In the genomic region with DNA sequence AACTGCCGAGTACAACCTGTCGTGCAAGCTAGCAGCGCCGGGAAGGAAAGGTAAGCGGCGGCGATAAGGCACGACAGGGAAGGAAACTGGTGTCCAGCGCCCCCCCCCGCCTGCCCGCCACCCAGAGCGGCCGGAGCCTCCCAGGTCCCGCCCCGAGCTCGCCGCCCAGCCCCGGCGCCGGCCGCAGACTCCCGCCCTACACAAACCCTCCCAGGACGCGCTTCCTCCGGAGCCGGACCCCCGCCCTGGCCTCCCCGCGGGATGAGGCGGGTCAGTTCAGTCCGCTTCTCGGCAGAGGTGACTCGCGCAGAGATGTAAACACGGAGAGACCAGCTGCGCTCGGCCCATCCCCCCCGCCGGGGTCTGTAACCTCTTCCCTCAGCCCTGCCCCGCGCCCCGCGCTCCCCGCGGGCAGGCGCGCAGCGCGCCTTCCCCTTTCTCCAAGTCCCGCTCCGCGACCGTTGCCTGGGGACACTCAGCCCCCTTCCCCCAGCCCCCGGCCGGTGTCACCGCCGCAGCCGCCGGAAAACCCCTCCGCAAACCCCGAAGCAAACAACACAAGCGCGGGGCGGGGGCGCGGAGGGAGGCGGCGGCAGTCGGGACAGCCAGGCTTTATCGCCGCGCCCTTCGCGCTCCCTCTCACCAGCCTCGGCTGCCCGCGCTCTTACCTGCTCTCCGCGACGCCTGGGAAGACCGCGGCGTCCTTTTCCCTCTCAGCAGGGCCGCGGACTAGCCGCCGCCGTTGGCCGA, we compare ENCODE assay signal across 8 cellular contexts. TPM values are rescaled to one million over a fixed set of nuclear protein-coding genes. Genes with fewer than 3 reads are reported as not detected.
A peak's percentile ranks its signal among the peaks of the same experiment; 100 is the strongest.
DNase-seq lines count a peak whose midpoint lies in the region; ATAC-seq, FAIRE-seq and TF ChIP-seq lines count a peak whose summit lies in the region.

No MANE protein-coding gene starts in this region.

- no peaks in the 10 kb centered on the region for H3K36me3 Mint-ChIP-seq in activated naive CD4-positive, alpha-beta T cell treated with anti-CD3 and anti-CD28 coated beads for 36 hours (ENCODE audit: low read depth)

- H3K9me3 Mint-ChIP-seq in activated naive CD4-positive, alpha-beta T cell treated with anti-CD3 and anti-CD28 coated beads for 36 hours: no peaks in the 10 kb centered on the region

- H3K27me3 ChIP-seq in SJSA1 (replicated peaks) (no peaks in the 10 kb centered on the region), neutrophil (no peaks in the 10 kb centered on the region)

- peaks cover 19% of the 10 kb centered on the region for H3K4me1 Mint-ChIP-seq in activated naive CD4-positive, alpha-beta T cell treated with anti-CD3 and anti-CD28 coated beads for 36 hours (ENCODE audit: low read depth)

- no peak for FAIRE-seq in frontal cortex (lab: Jason Lieb, UNC)

- TF ChIP-seq CTCF in neutrophil (IDR thresholded peaks at IDR 0.05): peak; percentile 38

- peak; percentile 79 for DNase-seq in Caki2 (ENCODE audit: low read depth)
- peak; percentile 77 to 86 for DNase-seq in SJSA1 (ENCODE audit: low read depth in 1 of 2, low spot score in 2 of 2)
- peak; percentile 75 for DNase-seq in activated naive CD4-positive, alpha-beta T cell treated with anti-CD3 and anti-CD28 coated beads for 36 hours
- DNase-seq in frontal cortex (ENCODE audit: low spot score in 2 of 2): peak; percentile 64 to 70
- peak; percentile 12 to 88 (median 73) for DNase-seq in substantia nigra (lab: John Stamatoyannopoulos, UW)

- H3K27ac ChIP-seq in SJSA1 (peak overlapping the region; percentile 79), neutrophil (peak overlapping the region; percentile 99), substantia nigra (ENCODE audit: low read depth, low read length, poor library complexity, severe bottlenecking) (peak overlapping the region; percentile 99)

- peak overlapping the region; percentile 84 for H3K4me3 Mint-ChIP-seq in activated naive CD4-positive, alpha-beta T cell treated with anti-CD3 and anti-CD28 coated beads for 36 hours

- H3K27me3 Mint-ChIP-seq in activated naive CD4-positive, alpha-beta T cell treated with anti-CD3 and anti-CD28 coated beads for 36 hours (ENCODE audit: low read depth): peaks cover 5% of the 10 kb centered on the region

- TF ChIP-seq RAD21 in Ishikawa (IDR thresholded peaks at IDR 0.05; ENCODE audit: low read depth): peak; percentile 5; the same call in 1 of the 2 replicates

- H3K4me3 ChIP-seq in SJSA1 (peak overlapping the region; percentile 79), neutrophil (ENCODE audit: low read depth in 1 of 2, low read length in 1 of 2) (peak overlapping the region; percentile 99)

- peaks cover 14% of the 10 kb centered on the region; the same call in 1 of the 2 replicates for H3K36me3 ChIP-seq in SJSA1
- H3K36me3 ChIP-seq in neutrophil: peaks cover 5% of the 10 kb centered on the region

- CTCF ChIA-PET in activated naive CD4-positive, alpha-beta T cell treated with anti-CD3 and anti-CD28 coated beads for 36 hours (lab: Charles Lee): interaction anchor here (0.9 to 1.2 kb wide), 3 partner anchors 11 to 121 kb away, joined by 3 read pairs; no protein-coding TSS in a partner anchor

- H3K27ac Mint-ChIP-seq in activated naive CD4-positive, alpha-beta T cell treated with anti-CD3 and anti-CD28 coated beads for 36 hours: peak overlapping the region; percentile 50

- intact Hi-C loops in activated naive CD4-positive, alpha-beta T cell treated with anti-CD3 and anti-CD28 coated beads for 36 hours (cut with micrococcal nuclease): loop anchor here (1.0 to 10.0 kb wide), 9 partner anchors 125 to 1348 kb away; a partner anchor contains a TSS

- H3K9me3 ChIP-seq in SJSA1 (replicated peaks) (no peaks in the 10 kb centered on the region), neutrophil (no peaks in the 10 kb centered on the region)

- ATAC-seq in GM21529 (IDR thresholded peaks at IDR 0.05; ENCODE audit: unreplicated experiment): peak; percentile 23

- no peak for TF ChIP-seq EP300 in Ishikawa (IDR thresholded peaks at IDR 0.05; ENCODE audit: borderline replicate concordance)

- H3K4me1 ChIP-seq in SJSA1 (replicated peaks) (peaks cover 18% of the 10 kb centered on the region), neutrophil (ENCODE audit: control insufficient read depth in 1 of 2, insufficient read depth in 1 of 2, low read depth in 1 of 2, low read length in 1 of 2) (peaks cover 42 to 53% of the 10 kb centered on the region in 2 experiments)

- in situ Hi-C loops in Caki2 (cut with HindIII; ENCODE audit: low pct_unique_long_range_greater_than_20kb, low sequenced_read_pairs): no loop called here

TF ChIP-seq in Ishikawa, 13 proteins besides CTCF, POLR2A, EP300 and RAD21:
- TF ChIP-seq TEAD4 (IDR thresholded peaks at IDR 0.05) (peak; percentile 13; the same call in 1 of the 2 replicates), TAF1 (IDR thresholded peaks at IDR 0.05; ENCODE audit: low read depth) (peak; percentile 42; the same call in 1 of the 2 replicates), TCF12 (IDR thresholded peaks at IDR 0.05; ENCODE audit: low read depth) (peak; percentile 30; the same call in 1 of the 2 replicates), ZBTB7A (IDR thresholded peaks at IDR 0.05; ENCODE audit: low read depth) (peak; percentile 87), YY1 (IDR thresholded peaks at IDR 0.05; ENCODE audit: low read depth) (no peak)
- TF ChIP-seq, protein P1, sequence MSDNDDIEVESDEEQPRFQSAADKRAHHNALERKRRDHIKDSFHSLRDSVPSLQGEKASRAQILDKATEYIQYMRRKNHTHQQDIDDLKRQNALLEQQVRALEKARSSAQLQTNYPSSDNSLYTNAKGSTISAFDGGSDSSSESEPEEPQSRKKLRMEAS (IDR thresholded peaks at IDR 0.05): peak; percentile 58
- TF ChIP-seq, protein P2, sequence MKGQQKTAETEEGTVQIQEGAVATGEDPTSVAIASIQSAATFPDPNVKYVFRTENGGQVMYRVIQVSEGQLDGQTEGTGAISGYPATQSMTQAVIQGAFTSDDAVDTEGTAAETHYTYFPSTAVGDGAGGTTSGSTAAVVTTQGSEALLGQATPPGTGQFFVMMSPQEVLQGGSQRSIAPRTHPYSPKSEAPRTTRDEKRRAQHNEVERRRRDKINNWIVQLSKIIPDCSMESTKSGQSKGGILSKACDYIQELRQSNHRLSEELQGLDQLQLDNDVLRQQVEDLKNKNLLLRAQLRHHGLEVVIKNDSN (IDR thresholded peaks at IDR 0.05): no peak

RNA-seq across cellular contexts. Expression of a gene that starts 0.5 kb away (rescaled TPM):
- 31.9 and 68.6 TPM in 2 replicates for total RNA-seq in Caki2 (2014; rRNA removed; shearing (Covaris generic); ENCODE audit: low replicate concordance)
- total RNA-seq in SJSA1 (2014; rRNA removed; shearing (Covaris generic)): 27.0 and 44.6 TPM in 2 replicates
- total RNA-seq in activated naive CD4-positive, alpha-beta T cell treated with anti-CD3 and anti-CD28 coated beads for 36 hours: 10 to 100 TPM; 25.1 to 25.6 TPM
- 141 TPM for total RNA-seq in frontal cortex

Comparison
In these comparisons a context has a peak if more than half of its experiments do, and no peak if none do; other contexts are left out.
1. Peak in every context shown above with its lines: DNase-seq, ATAC-seq, H3K4me3 ChIP-seq and H3K27ac ChIP-seq.